19 cellular contexts compared by ENCODE assay signal in the genomic region with DNA sequence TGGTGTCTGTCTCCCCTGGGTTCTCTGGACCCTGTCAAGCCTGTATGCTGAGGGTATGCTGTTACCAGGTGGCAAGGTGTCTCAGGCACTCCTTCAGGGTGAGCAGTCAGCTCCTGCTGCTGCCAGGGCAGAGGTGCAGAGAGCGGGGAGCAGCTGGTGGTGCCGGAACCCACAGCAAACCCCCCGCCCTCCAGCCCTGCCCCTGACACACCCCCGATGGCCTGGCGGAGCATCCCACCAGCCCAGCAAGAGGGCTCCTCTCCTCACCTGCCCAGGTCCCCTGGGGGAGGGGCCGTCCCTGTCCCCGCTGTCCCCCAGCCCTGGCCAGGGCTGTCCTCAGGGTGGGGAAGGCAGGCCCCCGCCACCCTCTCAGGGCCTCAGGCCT. TPM values are rescaled to one million over a fixed set of nuclear protein-coding genes. Genes with fewer than 3 reads are reported as not detected.
DNase-seq lines count a peak whose midpoint lies in the region; ATAC-seq and TF ChIP-seq lines count a peak whose summit lies in the region.
"Had no signal": no experiment of that assay in that cellular context is flagged by ENCODE, and none has a peak within 500 bp of the region (broad histone marks: within the 10 kb centered on the region; RNA-seq: fewer than 3 reads in every experiment).

No MANE protein-coding gene starts in this region.

- H3K4me3 Mint-ChIP-seq in osteocyte (ENCODE audit: unreplicated experiment) = no peak overlapping the region
- H3K4me3 Mint-ChIP-seq: activated T-helper 17 cell treated with anti-CD3 and anti-CD28 coated beads, Interleukin-2, amount 50 U/mL, for 72 hours; CD4-positive, alpha-beta memory T cell; nephron progenitor cell had no signal

- peak overlapping the region; percentile 52 for H3K14ac ChIP-seq in trophoblast cell (ENCODE audit: low read length)

- H4K91ac ChIP-seq in trophoblast cell (ENCODE audit: low read depth, low read length) = peak overlapping the region; percentile 75

- H3K27me3 Mint-ChIP-seq in osteocyte (ENCODE audit: unreplicated experiment) = no peaks in the 10 kb centered on the region
- H3K27me3 Mint-ChIP-seq: activated T-helper 17 cell treated with anti-CD3 and anti-CD28 coated beads, Interleukin-2, amount 50 U/mL, for 72 hours; CD4-positive, alpha-beta memory T cell had no signal

- no peak overlapping the region for H2BK5ac ChIP-seq in trophoblast cell (ENCODE audit: low read depth, low read length, poor library complexity)

- H2AFZ ChIP-seq in trophoblast cell (ENCODE audit: insufficient read depth, low read length, poor library complexity) = no peak overlapping the region

- H3K27ac ChIP-seq in 22Rv1 = peak overlapping the region; percentile 99
- H3K27ac ChIP-seq in Peyer's patch = peak overlapping the region in 3 of 4 donors; percentile 97 to 99 (median 98)
- H3K27ac ChIP-seq in esophagus squamous epithelium = peak overlapping the region; percentile 89 to 94 (median 92)
- H3K27ac ChIP-seq in trophoblast cell (ENCODE audit: low read depth, low read length) = no peak overlapping the region
- H3K27ac ChIP-seq: adrenal gland, right atrium auricular region had no signal

- peak overlapping the region; percentile 78 for H2BK120ac ChIP-seq in trophoblast cell (ENCODE audit: insufficient read depth, low read length, poor library complexity)

- DNase-seq in Peyer's patch (peak in 1 of 3 donors; percentile 67), esophagus squamous epithelium (lab: John Stamatoyannopoulos, UW) (no peak), trophoblast cell (no peak), osteocyte (ENCODE audit: extremely low spot score, unreplicated experiment) (no peak), anterior cingulate cortex (lab: John Stamatoyannopoulos, UW) (no peak), HPDE6-E6E7 (ENCODE audit: extremely low spot score) (no peak)
- DNase-seq: adrenal gland; CD4-positive, alpha-beta memory T cell; foreskin melanocyte; NCI-H1105; NCI-H774; nephron progenitor cell; RPMI8226; stimulated activated CD4-positive, alpha-beta T cell treated with anti-CD3 and anti-CD28 coated beads, Interleukin-2, amount 100 ng/mL, for 24 hours; T-helper 1 cell had no signal

- H3K4me1 ChIP-seq in Peyer's patch (peaks cover 0 to 56% (median 17%) of the 10 kb centered on the region in 4 donors), esophagus squamous epithelium (peaks cover 55 to 81% (median 58%) of the 10 kb centered on the region in 3 donors), trophoblast cell (ENCODE audit: control insufficient read depth in 1 of 2, insufficient read depth in 2 of 2, low read length in 2 of 2) (peaks cover 46 to 56% of the 10 kb centered on the region in 2 experiments)

- no peaks in the 10 kb centered on the region for H3K36me3 ChIP-seq in Peyer's patch
- no peaks in the 10 kb centered on the region for H3K36me3 ChIP-seq in esophagus squamous epithelium
- no peaks in the 10 kb centered on the region for H3K36me3 ChIP-seq in trophoblast cell (ENCODE audit: control insufficient read depth in 1 of 2, insufficient read depth in 2 of 2, low read length in 2 of 2)
- H3K36me3 ChIP-seq: adrenal gland, right atrium auricular region had no signal

- H3K9me3 Mint-ChIP-seq in osteocyte (ENCODE audit: unreplicated experiment) = no peaks in the 10 kb centered on the region
- H3K9me3 Mint-ChIP-seq: activated T-helper 17 cell treated with anti-CD3 and anti-CD28 coated beads, Interleukin-2, amount 50 U/mL, for 72 hours; nephron progenitor cell had no signal

- peaks cover 66% of the 10 kb centered on the region for H3K79me1 ChIP-seq in trophoblast cell (ENCODE audit: low read length)

- H3K27ac Mint-ChIP-seq in osteocyte (ENCODE audit: unreplicated experiment) = no peak overlapping the region
- H3K27ac Mint-ChIP-seq: activated T-helper 17 cell treated with anti-CD3 and anti-CD28 coated beads, Interleukin-2, amount 50 U/mL, for 72 hours; CD4-positive, alpha-beta memory T cell; nephron progenitor cell had no signal

- H3K27me3 ChIP-seq in Peyer's patch (no peaks in the 10 kb centered on the region), esophagus squamous epithelium (no peaks in the 10 kb centered on the region), trophoblast cell (ENCODE audit: insufficient read depth, low read length) (no peaks in the 10 kb centered on the region)
- H3K27me3 ChIP-seq: adrenal gland, right atrium auricular region had no signal

- H3K9ac ChIP-seq in trophoblast cell (ENCODE audit: low read length) = no peak overlapping the region

- H3K36me3 Mint-ChIP-seq in osteocyte (ENCODE audit: unreplicated experiment) = no peaks in the 10 kb centered on the region
- H3K36me3 Mint-ChIP-seq: CD4-positive, alpha-beta memory T cell had no signal

- no peak overlapping the region for H3K4me2 ChIP-seq in trophoblast cell (ENCODE audit: low read length)

- intact Hi-C loops in esophagus squamous epithelium (cut with DNase I) = no loop called here

- TF ChIP-seq POLR2A in Peyer's patch (IDR thresholded peaks at IDR 0.05) (no peak), esophagus squamous epithelium (IDR thresholded peaks at IDR 0.05) (no peak)

- H3K23ac ChIP-seq in trophoblast cell (ENCODE audit: low read length) = no peak overlapping the region

- 40% methylated on average over 1 of the region's 8 CpGs; no CpG with 5 or more reads in 1 of the 2 donors for WGBS in esophagus squamous epithelium, 2 donors
- WGBS in trophoblast cell (ENCODE audit: extremely low coverage, insufficient coverage, insufficient read length) = no CpG with 5 or more reads among the region's 8 CpGs

- H2AK5ac ChIP-seq in trophoblast cell (ENCODE audit: low read length) = peak overlapping the region; percentile 93

- peak overlapping the region in 3 of 4 donors; percentile 24 to 67 (median 61) for H3K4me3 ChIP-seq in Peyer's patch
- peak overlapping the region; percentile 28 to 55 (median 42) for H3K4me3 ChIP-seq in esophagus squamous epithelium
- H3K4me3 ChIP-seq in trophoblast cell (ENCODE audit: low read depth, low read length) = no peak overlapping the region
- H3K4me3 ChIP-seq: adrenal gland, right atrium auricular region had no signal

- no peak for ATAC-seq in GM19455 (IDR thresholded peaks at IDR 0.05; ENCODE audit: unreplicated experiment)
- ATAC-seq: activated T-helper 17 cell treated with anti-CD3 and anti-CD28 coated beads, Interleukin-2, amount 50 U/mL, for 72 hours had no signal

- no peak for TF ChIP-seq CTCF in 22Rv1 (IDR thresholded peaks at IDR 0.05)
- no peak for TF ChIP-seq CTCF in Peyer's patch (IDR thresholded peaks at IDR 0.05)
- TF ChIP-seq CTCF in esophagus squamous epithelium (IDR thresholded peaks at IDR 0.05) = no peak
- no peak for TF ChIP-seq CTCF in osteocyte (IDR thresholded peaks at IDR 0.05)

- no peak overlapping the region for H4K12ac ChIP-seq in trophoblast cell (ENCODE audit: low read depth, low read length)

- H3K79me2 ChIP-seq in trophoblast cell (ENCODE audit: control insufficient read depth, insufficient read depth, low read length, poor library complexity) = peaks cover 16% of the 10 kb centered on the region

- peak overlapping the region; percentile 92 for H2BK12ac ChIP-seq in trophoblast cell (ENCODE audit: low read length)

- peaks cover 21% of the 10 kb centered on the region for H3K4me1 Mint-ChIP-seq in osteocyte (ENCODE audit: unreplicated experiment)
- H3K4me1 Mint-ChIP-seq: activated T-helper 17 cell treated with anti-CD3 and anti-CD28 coated beads, Interleukin-2, amount 50 U/mL, for 72 hours had no signal

- peak overlapping the region; percentile 19 for H4K8ac ChIP-seq in trophoblast cell (ENCODE audit: low read depth, low read length)

- H3K4ac ChIP-seq in trophoblast cell (ENCODE audit: low read depth, low read length) = peak overlapping the region; percentile 22

- peak overlapping the region; percentile 32 for H3K18ac ChIP-seq in trophoblast cell (ENCODE audit: low read length)

- no peaks in the 10 kb centered on the region for H3K9me3 ChIP-seq in Peyer's patch
- no peaks in the 10 kb centered on the region for H3K9me3 ChIP-seq in esophagus squamous epithelium
- H3K9me3 ChIP-seq in trophoblast cell (ENCODE audit: insufficient read depth, low read depth, low read length) = peaks cover 2% of the 10 kb centered on the region
- H3K9me3 ChIP-seq: adrenal gland, right atrium auricular region had no signal

RNA-seq across cellular contexts. Expression of a gene that starts 12.0 kb away (rescaled TPM):
- 100 to 1,000 TPM in 2 of 4 donors, 10 to 100 TPM in 2; 66.2 to 142 (median 105) TPM for total RNA-seq in Peyer's patch
- total RNA-seq in esophagus squamous epithelium = 10 to 100 TPM; 43.8 to 75.7 (median 52.1) TPM
- polyA plus RNA-seq in trophoblast cell (2013) = 66.6 and 72.8 TPM in 2 replicates
- total RNA-seq in osteocyte = 18.6 TPM in 2 replicates

RNA-seq across cellular contexts. Expression of a gene that starts 30.1 kb away (rescaled TPM):
- total RNA-seq in Peyer's patch = 10 to 100 TPM; 33.3 to 52.0 (median 41.1) TPM
- 10 to 100 TPM; 22.7 to 45.7 (median 35.5) TPM for total RNA-seq in esophagus squamous epithelium
- polyA plus RNA-seq in trophoblast cell (2013) = 42.2 and 46.8 TPM in 2 replicates
- total RNA-seq in osteocyte = 54.9 and 55.5 TPM in 2 replicates

RNA-seq across cellular contexts. Expression of a gene that starts 30.3 kb away (rescaled TPM):
- 10 to 100 TPM; 17.3 to 25.5 (median 22.1) TPM for total RNA-seq in Peyer's patch
- 10 to 100 TPM; 12.8 to 16.6 (median 13.0) TPM for total RNA-seq in esophagus squamous epithelium
- polyA plus RNA-seq in trophoblast cell (2013) = 22.3 and 22.8 TPM in 2 replicates
- 27.1 and 27.9 TPM in 2 replicates for total RNA-seq in osteocyte
